17 cellular contexts compared by ENCODE assay signal in genomic region chr6:13436691-13437568, GRCh38. TPM values are rescaled to one million over a fixed set of nuclear protein-coding genes. Genes with fewer than 3 reads are reported as not detected.
DNase-seq lines count a peak whose midpoint lies in the region; ATAC-seq and TF ChIP-seq lines count a peak whose summit lies in the region.
"Had no signal": no experiment of that assay in that cellular context is flagged by ENCODE, and none has a peak within 500 bp of the region (broad histone marks: within the 10 kb centered on the region; RNA-seq: fewer than 3 reads in every experiment).

No MANE protein-coding gene starts in this region.

- peak; percentile 3 for DNase-seq in natural killer cell
- no peak for DNase-seq in stimulated activated CD4-positive, alpha-beta T cell treated with anti-CD3 and anti-CD28 coated beads, Interleukin-2, amount 100 ng/mL, for 48 hours
- DNase-seq in NCI-H1694 (lab: John Stamatoyannopoulos, UW), result no peak
- DNase-seq: ACHN; CD4-positive, alpha-beta T cell; DMS53; H7; NCI-H1417; NCI-H1930; NCI-H748 treated with DMSO at 0.1 percent for 48 hours; SW 1271 had no signal

- H3K4me3 Mint-ChIP-seq in activated T-helper 17 cell treated with anti-CD3 and anti-CD28 coated beads, Interleukin-2, amount 50 U/mL, for 72 hours, result peak overlapping the region; percentile 63
- peak overlapping the region; percentile 88 for H3K4me3 Mint-ChIP-seq in natural killer cell
- H3K4me3 Mint-ChIP-seq: B cell; CD4-positive, alpha-beta T cell had no signal

- peak overlapping the region; percentile 37 for H3K4me2 ChIP-seq in Loucy (ENCODE audit: low read depth, low read length, poor library complexity, severe bottlenecking)

- H3K9me3 ChIP-seq in HEK293 (ENCODE audit: control insufficient read depth, insufficient read depth, low read depth, low read length) (no peaks in the 10 kb centered on the region), Loucy (ENCODE audit: insufficient read depth, low read depth, low read length) (peaks cover 9% of the 10 kb centered on the region; the same call in 1 of the 2 replicates)

- H3K27me3 ChIP-seq in Loucy (ENCODE audit: insufficient read depth, low read length, poor library complexity, severe bottlenecking), result no peaks in the 10 kb centered on the region

- no peak for TF ChIP-seq CTCF in HEK293 (tag by site-specific recombination; IDR thresholded peaks at IDR 0.05)
- TF ChIP-seq CTCF in Loucy (conservative IDR thresholded peaks at IDR 0.05; ENCODE audit: low read length), result no peak
- TF ChIP-seq CTCF in natural killer cell (IDR thresholded peaks at IDR 0.05), result no peak

- peaks cover 25% of the 10 kb centered on the region; the same call in 1 of the 2 replicates for H3K79me2 ChIP-seq in Loucy (ENCODE audit: insufficient read depth, low read length)

- peaks cover 9% of the 10 kb centered on the region for H3K4me1 ChIP-seq in HEK293 (ENCODE audit: control insufficient read depth, insufficient read depth, low read length)
- peaks cover 47% of the 10 kb centered on the region for H3K4me1 ChIP-seq in Loucy (ENCODE audit: insufficient read depth, low read length, poor library complexity, severe bottlenecking)

- no peak overlapping the region for H3K9ac ChIP-seq in Loucy (ENCODE audit: low read depth, low read length, poor library complexity, severe bottlenecking)

- intact Hi-C loops in natural killer cell (cut with micrococcal nuclease), result no loop called here

- no peaks in the 10 kb centered on the region for H3K9me2 ChIP-seq in Loucy (replicated peaks; ENCODE audit: low read depth, low read length)

- no peak overlapping the region for H2AFZ ChIP-seq in Loucy (ENCODE audit: low read length)

- H4K20me1 ChIP-seq in Loucy (ENCODE audit: insufficient read depth, low read length, poor library complexity, severe bottlenecking), result no peaks in the 10 kb centered on the region

- H3K27ac Mint-ChIP-seq in activated T-helper 17 cell treated with anti-CD3 and anti-CD28 coated beads, Interleukin-2, amount 50 U/mL, for 72 hours, result no peak overlapping the region
- H3K27ac Mint-ChIP-seq in natural killer cell, result peak overlapping the region; percentile 98 to 99
- H3K27ac Mint-ChIP-seq: B cell; CD4-positive, alpha-beta T cell had no signal

- no peak overlapping the region for H3K27ac ChIP-seq in HEK293 (ENCODE audit: extremely low read depth, low read depth, low read length)

- no peak for ATAC-seq in activated T-helper 17 cell treated with anti-CD3 and anti-CD28 coated beads, Interleukin-2, amount 50 U/mL, for 72 hours (replicated peaks)
- ATAC-seq in natural killer cell, result no peak
- no peak for ATAC-seq in HG02610 (IDR thresholded peaks at IDR 0.05; ENCODE audit: unreplicated experiment)

- CTCF ChIA-PET in HEK293 (lab: Yijun Ruan, JAX), result interaction anchor here (1.8 kb wide), 1 partner anchor 15 kb away, joined by 6 read pairs; no protein-coding TSS in a partner anchor

- H3K36me3 Mint-ChIP-seq in activated T-helper 17 cell treated with anti-CD3 and anti-CD28 coated beads, Interleukin-2, amount 50 U/mL, for 72 hours (ENCODE audit: low read depth), result no peaks in the 10 kb centered on the region
- H3K36me3 Mint-ChIP-seq in natural killer cell, result no peaks in the 10 kb centered on the region

- POLR2A ChIA-PET in HEK293 (lab: Yijun Ruan, JAX), result interaction anchor here (0.6 to 1.2 kb wide), 2 partner anchors 138 to 165 kb away, joined by 3 to 6 read pairs; partner anchors contain the start of gene SIRT5

- H3F3A ChIP-seq in Loucy (ENCODE audit: low read depth), result no peaks in the 10 kb centered on the region; the same call in 1 of the 2 replicates

- H3K36me3 ChIP-seq in HEK293 (ENCODE audit: control insufficient read depth in 2 of 2, insufficient read depth in 1 of 2, low read length in 2 of 2) (no peaks in the 10 kb centered on the region), Loucy (ENCODE audit: insufficient read depth, low read length) (0 out of 2 replicates have a peak, but pooled peaks cover 3% of the 10 kb centered on the region)

- peaks cover 3% of the 10 kb centered on the region for H3K27me3 Mint-ChIP-seq in activated T-helper 17 cell treated with anti-CD3 and anti-CD28 coated beads, Interleukin-2, amount 50 U/mL, for 72 hours
- no peaks in the 10 kb centered on the region for H3K27me3 Mint-ChIP-seq in natural killer cell (ENCODE audit: low read depth in 2 of 2)
- H3K27me3 Mint-ChIP-seq: B cell; CD4-positive, alpha-beta T cell had no signal

- no peak overlapping the region for H3K4me3 ChIP-seq in HEK293 (ENCODE audit: low read depth, low read length)
- H3K4me3 ChIP-seq in Loucy (ENCODE audit: low read length, poor library complexity, severe bottlenecking), result no peak overlapping the region

- H3K9me3 Mint-ChIP-seq in activated T-helper 17 cell treated with anti-CD3 and anti-CD28 coated beads, Interleukin-2, amount 50 U/mL, for 72 hours, result peaks cover 3% of the 10 kb centered on the region
- H3K9me3 Mint-ChIP-seq in natural killer cell, result no peaks in the 10 kb centered on the region
- H3K9me3 Mint-ChIP-seq: CD4-positive, alpha-beta T cell had no signal

- peaks cover 6% of the 10 kb centered on the region for H3K4me1 Mint-ChIP-seq in activated T-helper 17 cell treated with anti-CD3 and anti-CD28 coated beads, Interleukin-2, amount 50 U/mL, for 72 hours
- peaks cover 84 to 87% of the 10 kb centered on the region in 2 donors for H3K4me1 Mint-ChIP-seq in natural killer cell

TF ChIP-seq in HEK293, 187 proteins besides CTCF, POLR2A, EP300 and RAD21:
- peak; percentile 42; the same call in 1 of the 2 replicates for TF ChIP-seq ZEB2 (tag by site-specific recombination; IDR thresholded peaks at IDR 0.05)
- TF ChIP-seq ZNF843 (tag by site-specific recombination; IDR thresholded peaks at IDR 0.05), result peak; percentile 35; the same call in 1 of the 2 replicates
- TF ChIP-seq PRDM6 (tag by site-specific recombination; IDR thresholded peaks at IDR 0.05), result peak; percentile 27
- TF ChIP-seq PRDM1 (tag by site-specific recombination; IDR thresholded peaks at IDR 0.05), result peak; percentile 81
- no peak for TF ChIP-seq ZNF155 (tag by site-specific recombination; IDR thresholded peaks at IDR 0.05)

RNA-seq across cellular contexts. Expression of gene GFOD1, which starts 50.5 kb away (rescaled TPM):
- total RNA-seq in activated T-helper 17 cell treated with anti-CD3 and anti-CD28 coated beads, Interleukin-2, amount 50 U/mL, for 72 hours, result 1 to 10 TPM; 1.1 to 2.1 TPM
- 10 to 100 TPM; 59.7 to 74.5 (median 71.2) TPM for total RNA-seq in natural killer cell
- total RNA-seq: G401 had no signal

Comparison
In these comparisons a context has a peak if more than half of its experiments do, and no peak if none do; other contexts are left out.
1. RNA of gene GFOD1, which starts 50.5 kb away (total RNA-seq): 59.7 to 74.5 TPM in natural killer cell; 1.1 to 2.1 TPM in activated T-helper 17 cell treated with anti-CD3 and anti-CD28 coated beads, Interleukin-2, amount 50 U/mL, for 72 hours; every median in the first group is over 10 times any median in the second.